ENCODE assay signal across 8 cellular contexts in genomic region chr20:1900321-1900791, GRCh38. TPM values are rescaled to one million over a fixed set of nuclear protein-coding genes. Genes with fewer than 3 reads are reported as not detected.
DNase-seq lines count a peak whose midpoint lies in the region; ATAC-seq, FAIRE-seq and TF ChIP-seq lines count a peak whose summit lies in the region.

No MANE protein-coding gene starts in this region.

- no peak for TF ChIP-seq POLR2A in GM12891 (IDR thresholded peaks at IDR 0.05; ENCODE audit: low read depth, low read length)
- TF ChIP-seq POLR2A in testis (IDR thresholded peaks at IDR 0.05) = no peak

- no peak overlapping the region for H3K4me3 ChIP-seq in cardiac fibroblast (replicated peaks in 1 of 2; ENCODE audit: low read depth in 2 of 2, low read length in 2 of 2)
- no peak overlapping the region for H3K4me3 ChIP-seq in testis

- no peaks in the 10 kb centered on the region for H3K4me1 ChIP-seq in testis

- DNase-seq in A172 (ENCODE audit: low spot score) (peak; percentile 81), GM12891 (ENCODE audit: insufficient read length, low spot score) (peak; percentile 56), NCI-H524 (lab: John Stamatoyannopoulos, UW) (peak; percentile 75 to 90), cardiac fibroblast (ENCODE audit: low read depth in 2 of 2) (peak; percentile 73 to 84), left colon (peak; percentile 44 to 51), testis (peak; percentile 48)

- 35 to 44% methylated on average over 9 to 10 of the region's 10 CpGs for WGBS in testis, 2 donors

- no peaks in the 10 kb centered on the region for H3K36me3 ChIP-seq in testis (ENCODE audit: low read depth, missing control alignments)

- peak; percentile 85 for FAIRE-seq in GM12891 (lab: Jason Lieb, UNC)

- intact Hi-C loops in left colon (cut with DNase I, micrococcal nuclease) = no loop called here
- intact Hi-C loops in testis (cut with DNase I; ENCODE audit: low total_unique reads) = no loop called here

- no peaks in the 10 kb centered on the region for H3K27me3 ChIP-seq in testis

- H3K27ac ChIP-seq in testis = no peak overlapping the region

- ATAC-seq in left colon = peak; percentile 91
- ATAC-seq in GM18867 (IDR thresholded peaks at IDR 0.05; ENCODE audit: unreplicated experiment) = no peak
- no peak for ATAC-seq in GM19035 (IDR thresholded peaks at IDR 0.05; ENCODE audit: unreplicated experiment)

- H3K9me3 ChIP-seq in testis = no peaks in the 10 kb centered on the region

- peak; percentile 77 for TF ChIP-seq CTCF in cardiac fibroblast (IDR thresholded peaks at IDR 0.05; ENCODE audit: low read depth, low read length)
- no peak for TF ChIP-seq CTCF in testis (IDR thresholded peaks at IDR 0.05)

TF ChIP-seq in GM12891, 5 proteins besides CTCF, POLR2A, EP300 and RAD21:
- TF ChIP-seq PAX5 (IDR thresholded peaks at IDR 0.05; ENCODE audit: insufficient read depth, low read length, severe bottlenecking) (no peak), POLR2AphosphoS5 (IDR thresholded peaks at IDR 0.05; ENCODE audit: low read depth, low read length) (no peak), TAF1 (IDR thresholded peaks at IDR 0.05; ENCODE audit: low read depth, low read length) (no peak), SPI1 (IDR thresholded peaks at IDR 0.05; ENCODE audit: low read depth, low read length) (no peak), POU2F2 (IDR thresholded peaks at IDR 0.05; ENCODE audit: low read depth, low read length) (no peak)

RNA-seq across cellular contexts. Expression of gene SIRPA, which starts 5.1 kb away (rescaled TPM):
- 8.1 and 10.5 TPM in 2 replicates for total RNA-seq in A172 (2014; rRNA removed; shearing (Covaris generic))
- polyA plus RNA-seq in GM12891 (2012; ENCODE audit: low read depth, missing spikeins) = 3.3 TPM
- 10 to 100 TPM in 1 of 2 donors, 1 to 10 TPM in 1; 7.4 to 13.3 TPM for total RNA-seq in left colon
- total RNA-seq in testis = 10 to 100 TPM; 18.4 to 21.0 TPM
- 25.7 TPM for polyA plus RNA-seq in testis (ENCODE audit: insufficient read depth, low read depth, low replicate concordance)
